ENCODE assay signal across 12 cellular contexts in genomic region chr6:160708993-160709392, GRCh38. TPM values are rescaled to one million over a fixed set of nuclear protein-coding genes. Genes with fewer than 3 reads are reported as not detected.
"Had no signal": no experiment of that assay in that cellular context is flagged by ENCODE, and none has a peak within 500 bp of the region (broad histone marks: within the 10 kb centered on the region; RNA-seq: fewer than 3 reads in every experiment).

No MANE protein-coding gene starts in this region.

RNA-seq across cellular contexts. Expression of gene PLG, which starts 6.9 kb away (rescaled TPM):
- total RNA-seq: activated CD4-positive, alpha-beta T cell treated with anti-CD3 and anti-CD28 coated beads for 36 hours; bronchial epithelial cell; cardiac muscle cell; T-helper 2 cell treated with Interferon-gamma antibody and Interleukin-4, amounts not matched to agents 100 ng/mL and 5 ng/mL, for 36 hours had no signal
- polyA plus RNA-seq: adipose tissue had no signal

RNA-seq across cellular contexts. Expression of gene LPA, which starts 44.9 kb away (rescaled TPM):
- total RNA-seq: activated CD4-positive, alpha-beta memory T cell treated with anti-CD3 and anti-CD28 coated beads, Interleukin-2, amount 10 ng/mL, durations not matched to agents 7 days and 5 days; activated CD4-positive, alpha-beta T cell treated with anti-CD3 and anti-CD28 coated beads for 36 hours; activated CD4-positive, alpha-beta T cell treated with anti-CD3 and anti-CD28 coated beads, Interleukin-2, amount 10 ng/mL, durations not matched to agents 7 days and 5 days; activated CD8-positive, alpha-beta memory T cell treated with anti-CD3 and anti-CD28 coated beads, Interleukin-2, amount 10 ng/mL, durations not matched to agents 7 days and 5 days; activated CD8-positive, alpha-beta T cell treated with anti-CD3 and anti-CD28 coated beads, Interleukin-2, amount 10 ng/mL, durations not matched to agents 7 days and 5 days; activated naive CD8-positive, alpha-beta T cell treated with anti-CD3 and anti-CD28 coated beads, Interleukin-2, amount 10 ng/mL, durations not matched to agents 7 days and 5 days; activated T-helper 2 cell treated with anti-CD3 and anti-CD28 coated beads, Interferon-gamma antibody, Interleukin-2, Interleukin-4, amounts not matched to agents 10 μg/mL and 5 μg/mL and 100 μg/mL, durations not matched to agents 14 hours and 24 hours and 36 hours; ascending aorta; T-helper 2 cell treated with Interferon-gamma antibody and Interleukin-4, amounts not matched to agents 100 ng/mL and 5 ng/mL, for 36 hours had no signal
- polyA plus RNA-seq: cardiac muscle cell had no signal
